ENCODE assay signal across 27 cellular contexts in the genomic region with DNA sequence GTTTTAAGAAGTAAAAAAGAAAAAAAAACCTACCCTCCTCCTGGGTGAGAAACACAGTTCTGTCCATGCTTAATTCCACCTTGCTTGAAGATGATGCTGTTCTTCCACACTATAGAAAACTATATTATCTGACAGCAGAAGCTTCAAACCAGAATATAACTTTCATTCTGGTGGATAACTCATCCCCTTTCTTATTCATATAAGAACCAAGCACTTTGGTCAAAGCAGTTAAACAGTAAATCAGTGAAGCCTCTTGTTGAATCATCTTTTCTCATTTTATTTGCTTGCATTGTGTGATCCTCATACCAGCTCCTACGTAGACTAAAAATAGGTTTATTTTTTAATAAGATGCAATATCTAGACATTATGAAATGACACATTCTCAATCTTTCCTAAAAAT.
"Had no signal": no experiment of that assay in that cellular context is flagged by ENCODE, and none has a peak within 500 bp of the region (broad histone marks: within the 10 kb centered on the region; RNA-seq: fewer than 3 reads in every experiment).

No MANE protein-coding gene starts in this region.

- H3K36me3 ChIP-seq: colonic mucosa, esophagus squamous epithelium, left lung, lower lobe of right lung had no signal

- FAIRE-seq: endometrium, keratinocyte had no signal

- H3K27me3 ChIP-seq: colonic mucosa, esophagus squamous epithelium, gastrocnemius medialis, heart right ventricle, left lung had no signal

- H3K27ac Mint-ChIP-seq: dendritic cell treated with granulocyte-macrophage colony-stimulating factor and Interleukin-4, amounts not matched to agents 40 ng/mL and 50 ng/mL, for 4 days; effector memory CD8-positive, alpha-beta T cell; endodermal cell; mesothelial cell of epicardium had no signal

- ATAC-seq: effector memory CD8-positive, alpha-beta T cell; esophagus mucosa; gastrocnemius medialis; heart right ventricle; left cardiac atrium; left lung; left ventricle myocardium superior; lower lobe of right lung; mucosa of descending colon had no signal

- H3K27me3 Mint-ChIP-seq: dendritic cell treated with granulocyte-macrophage colony-stimulating factor and Interleukin-4, amounts not matched to agents 40 ng/mL and 50 ng/mL, for 4 days; effector memory CD8-positive, alpha-beta T cell; naive B cell had no signal

- H3K9me3 ChIP-seq: colonic mucosa, esophagus squamous epithelium, gastrocnemius medialis, left lung, lower lobe of right lung, mucosa of descending colon had no signal

- H3K4me3 Mint-ChIP-seq: dendritic cell treated with granulocyte-macrophage colony-stimulating factor and Interleukin-4, amounts not matched to agents 40 ng/mL and 50 ng/mL, for 4 days; effector memory CD8-positive, alpha-beta T cell; endodermal cell; mesothelial cell of epicardium had no signal

- H3K9me3 Mint-ChIP-seq: dendritic cell treated with granulocyte-macrophage colony-stimulating factor and Interleukin-4, amounts not matched to agents 40 ng/mL and 50 ng/mL, for 4 days; effector memory CD8-positive, alpha-beta T cell had no signal

- DNase-seq: colonic mucosa; cortex of kidney; effector CD8-positive, alpha-beta T cell; effector memory CD8-positive, alpha-beta T cell; endodermal cell; erythroblast; esophagus squamous epithelium; foreskin fibroblast; foreskin melanocyte; gastrocnemius medialis; glutamatergic neuron; head of caudate nucleus; heart right ventricle; hippocampal formation; left cardiac atrium; left lung; left ventricle myocardium superior; lower lobe of right lung; mesenchymal stem cell; mucosa of descending colon; naive B cell had no signal

- H3K27ac ChIP-seq: colonic mucosa, epithelial cell of prostate, esophagus squamous epithelium, gastrocnemius medialis, heart right ventricle, left lung, lower lobe of right lung had no signal

- H3K4me3 ChIP-seq: colonic mucosa, esophagus squamous epithelium, gastrocnemius medialis, heart right ventricle, left lung, lower lobe of right lung, mucosa of descending colon had no signal

- H3K4me1 ChIP-seq: colonic mucosa, gastrocnemius medialis, left lung, lower lobe of right lung had no signal
